Comparison of ENCODE assay signal across 9 cellular contexts in the genomic region with DNA sequence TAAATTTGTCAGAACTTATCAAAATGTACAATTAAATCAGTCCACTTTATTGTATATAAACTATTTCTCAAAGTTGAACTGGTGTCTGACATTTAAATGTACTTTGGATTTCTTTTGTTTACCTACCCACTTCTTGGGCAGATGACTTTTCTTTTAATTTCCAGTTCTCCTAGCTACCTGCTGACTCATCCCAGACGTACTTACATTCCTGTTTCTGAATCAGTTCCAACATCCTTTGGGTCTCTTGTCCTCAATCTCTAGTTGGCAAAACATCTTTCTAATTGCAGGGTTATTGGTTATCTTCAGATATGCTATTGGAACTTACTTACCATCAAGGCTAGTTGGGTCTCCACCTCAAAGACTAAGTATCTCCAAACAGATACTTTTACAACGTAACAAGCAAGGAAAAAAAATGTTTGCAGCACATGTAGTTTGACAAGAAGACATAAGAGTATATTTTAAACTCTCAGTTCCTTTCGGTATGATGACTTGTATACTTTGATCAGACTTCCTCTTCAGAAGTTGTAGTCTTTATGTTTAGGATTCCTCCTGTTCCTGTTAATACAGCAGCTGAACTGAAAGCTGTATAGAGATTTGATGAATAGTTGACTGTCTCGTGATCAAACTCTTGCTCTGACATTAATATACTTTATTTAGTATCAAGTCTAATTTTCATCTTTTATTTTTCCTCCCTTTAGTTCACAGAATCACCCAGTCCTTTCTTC. TPM values are rescaled to one million over a fixed set of nuclear protein-coding genes. Genes with fewer than 3 reads are reported as not detected.
DNase-seq lines count a peak whose midpoint lies in the region; ATAC-seq and TF ChIP-seq lines count a peak whose summit lies in the region.
"Had no signal": no experiment of that assay in that cellular context is flagged by ENCODE, and none has a peak within 500 bp of the region (broad histone marks: within the 10 kb centered on the region; RNA-seq: fewer than 3 reads in every experiment).

No MANE protein-coding gene starts in this region.

- H3K36me3 ChIP-seq in adipocyte (ENCODE audit: control insufficient read depth, insufficient read depth, low read length, severe bottlenecking): no peaks in the 10 kb centered on the region

- H3K27ac Mint-ChIP-seq in CD4-positive, alpha-beta T cell: peak overlapping the region; percentile 83
- H3K27ac Mint-ChIP-seq in mesothelial cell of epicardium: peak overlapping the region; percentile 78

- no peaks in the 10 kb centered on the region for H3K27me3 Mint-ChIP-seq in CD4-positive, alpha-beta T cell
- no peaks in the 10 kb centered on the region for H3K27me3 Mint-ChIP-seq in mesothelial cell of epicardium (ENCODE audit: low read depth)

- CTCF ChIA-PET in CD4-positive, alpha-beta T cell (lab: Charles Lee): interaction anchor here (0.9 to 3.7 kb wide), 4 partner anchors 12 to 91 kb away, joined by 3 to 27 read pairs (median 4); no protein-coding TSS in a partner anchor

- H3K27me3 ChIP-seq in CD4-positive, alpha-beta T cell (ENCODE audit: control insufficient read depth, insufficient read depth, low read length): no peaks in the 10 kb centered on the region
- no peaks in the 10 kb centered on the region for H3K27me3 ChIP-seq in adipocyte (replicated peaks; ENCODE audit: control insufficient read depth, insufficient read depth, low read length)

- H3K9ac ChIP-seq in adipocyte (ENCODE audit: low read length): no peak overlapping the region

- no peak for TF ChIP-seq CTCF in CD4-positive, alpha-beta T cell (IDR thresholded peaks at IDR 0.05)
- no peak for TF ChIP-seq CTCF in mesothelial cell of epicardium (IDR thresholded peaks at IDR 0.05; ENCODE audit: unreplicated experiment)

- DNase-seq in CD4-positive, alpha-beta T cell: no peak
- peak; percentile 82 for DNase-seq in HS-5 (ENCODE audit: low read depth)
- peak; percentile 69 for DNase-seq in adipocyte (ENCODE audit: low read depth)
- DNase-seq in mesothelial cell of epicardium (ENCODE audit: low spot score in 2 of 2, unreplicated experiment in 2 of 2): no peak
- no peak for DNase-seq in stimulated activated CD4-positive, alpha-beta T cell treated with anti-CD3 and anti-CD28 coated beads, Interleukin-2, amount 100 ng/mL, for 48 hours
- no peak for DNase-seq in SHP77 (lab: John Stamatoyannopoulos, UW)
- no peak for DNase-seq in DMS 273 (lab: John Stamatoyannopoulos, UW; ENCODE audit: unreplicated experiment)
- DNase-seq: NCI-H82 had no signal

- H3K4me1 Mint-ChIP-seq in CD4-positive, alpha-beta T cell (ENCODE audit: low read depth): peaks cover 95% of the 10 kb centered on the region
- H3K4me1 Mint-ChIP-seq in mesothelial cell of epicardium: peaks cover 51% of the 10 kb centered on the region

- peaks cover 26% of the 10 kb centered on the region for H3K36me3 Mint-ChIP-seq in CD4-positive, alpha-beta T cell (ENCODE audit: low read depth)
- H3K36me3 Mint-ChIP-seq in mesothelial cell of epicardium: no peaks in the 10 kb centered on the region

- POLR2A ChIA-PET in CD4-positive, alpha-beta T cell (lab: Charles Lee): interaction anchor here (1.2 to 11.5 kb wide), 3 partner anchors 12 to 44 kb away, joined by 3 to 141 read pairs (median 25); no protein-coding TSS in a partner anchor

- no peaks in the 10 kb centered on the region for H3K9me3 ChIP-seq in CD4-positive, alpha-beta T cell (ENCODE audit: control insufficient read depth, low read length)
- H3K9me3 ChIP-seq in adipocyte (ENCODE audit: control insufficient read depth, low read length): no peaks in the 10 kb centered on the region

- H3K4me3 ChIP-seq in adipocyte (ENCODE audit: low read length): peak overlapping the region; percentile 38

- peak overlapping the region; percentile 57 for H3K27ac ChIP-seq in CD4-positive, alpha-beta T cell (ENCODE audit: low read depth, low read length)

- peak; percentile 27 for ATAC-seq in CD4-positive, alpha-beta T cell (ENCODE audit: poor library complexity)
- ATAC-seq in HG03521 (IDR thresholded peaks at IDR 0.05; ENCODE audit: unreplicated experiment): no peak

- no peaks in the 10 kb centered on the region for H3K9me3 Mint-ChIP-seq in CD4-positive, alpha-beta T cell
- H3K9me3 Mint-ChIP-seq in mesothelial cell of epicardium: no peaks in the 10 kb centered on the region

- intact Hi-C loops in CD4-positive, alpha-beta T cell (cut with DNase I, micrococcal nuclease): no loop called here

- H3K4me1 ChIP-seq in adipocyte (ENCODE audit: control insufficient read depth, insufficient read depth, low read length): peaks cover 17% of the 10 kb centered on the region

- peak overlapping the region; percentile 76 for H3K4me3 Mint-ChIP-seq in CD4-positive, alpha-beta T cell
- H3K4me3 Mint-ChIP-seq in mesothelial cell of epicardium: no peak overlapping the region

RNA-seq across cellular contexts. Expression of a gene that starts 43.2 kb away (rescaled TPM):
- 100 to 1,000 TPM; 179 to 183 TPM for total RNA-seq in CD4-positive, alpha-beta T cell
- 81.6 to 88.0 TPM (median 87.0 TPM) in 3 replicates for total RNA-seq in mesothelial cell of epicardium

Comparison
In these comparisons a context has a peak if more than half of its experiments do, and no peak if none do; other contexts are left out.
1. DNase-seq: peak in HS-5 (single experiment) and adipocyte (single experiment); none in CD4-positive, alpha-beta T cell (0 of 10), mesothelial cell of epicardium (0 of 2), stimulated activated CD4-positive, alpha-beta T cell treated with anti-CD3 and anti-CD28 coated beads, Interleukin-2, amount 100 ng/mL, for 48 hours (0 of 2), SHP77 (0 of 2) and DMS 273 (single experiment).